ENCODE assay signal across 8 cellular contexts in genomic region chr14:106417224-106418049, GRCh38.
DNase-seq lines count a peak whose midpoint lies in the region; ATAC-seq and TF ChIP-seq lines count a peak whose summit lies in the region.

No MANE protein-coding gene starts in this region.

- no peak for DNase-seq in AG09309 (ENCODE audit: low read depth)
- DNase-seq in T follicular helper cell (ENCODE audit: low read depth): peak; percentile 76
- peak; percentile 74 for DNase-seq in activated naive CD8-positive, alpha-beta T cell treated with anti-CD3 and anti-CD28 coated beads, Interleukin-2, amount 50 U/mL, for 16 hours (ENCODE audit: low read depth, low spot score)
- DNase-seq in right lobe of liver: peak; percentile 37 to 60 (median 56)
- peak; percentile 47 to 88 (median 71) for DNase-seq in stimulated activated naive CD4-positive, alpha-beta T cell (lab: John Stamatoyannopoulos, UW)
- DNase-seq in SKM-1 (lab: John Stamatoyannopoulos, UW; ENCODE audit: unreplicated experiment): no peak

- intact Hi-C loops in right lobe of liver (cut with DNase I): no loop called here

- no peaks in the 10 kb centered on the region for H3K36me3 ChIP-seq in right lobe of liver

- ATAC-seq in GM18861 (IDR thresholded peaks at IDR 0.05; ENCODE audit: unreplicated experiment) (peak; percentile 63), HG03175 (IDR thresholded peaks at IDR 0.05; ENCODE audit: unreplicated experiment) (peak; percentile 83), right lobe of liver (peak; percentile 41 to 64 (median 54))

- no peaks in the 10 kb centered on the region for H3K4me1 ChIP-seq in right lobe of liver

- no peak for TF ChIP-seq POLR2A in right lobe of liver (IDR thresholded peaks at IDR 0.05)

- H3K4me3 ChIP-seq in AG09309 (ENCODE audit: control insufficient read depth, low read depth, low read length) (no peak overlapping the region), right lobe of liver (no peak overlapping the region)

- H3K27ac ChIP-seq in right lobe of liver: no peak overlapping the region

- no peaks in the 10 kb centered on the region for H3K27me3 ChIP-seq in right lobe of liver

- peak; percentile 49 for TF ChIP-seq CTCF in AG09309 (IDR thresholded peaks at IDR 0.05; ENCODE audit: control insufficient read depth, insufficient read depth, low read depth, low read length, missing control alignments)
- TF ChIP-seq CTCF in right lobe of liver (IDR thresholded peaks at IDR 0.05): peak; percentile 31 to 52 (median 42)

- WGBS in right lobe of liver (ENCODE audit: insufficient coverage, low coverage, low lambda C conversion rate, missing lambda C conversion rate): 65% methylated on average over 5 of the region's 13 CpGs

- no peaks in the 10 kb centered on the region for H3K9me3 ChIP-seq in right lobe of liver

Comparison
In these comparisons a context has a peak if more than half of its experiments do, and no peak if none do; other contexts are left out.
1. DNase-seq: peak in T follicular helper cell (single experiment), activated naive CD8-positive, alpha-beta T cell treated with anti-CD3 and anti-CD28 coated beads, Interleukin-2, amount 50 U/mL, for 16 hours (single experiment), right lobe of liver (3 of 3) and stimulated activated naive CD4-positive, alpha-beta T cell (6 of 6); none in AG09309 (single experiment) and SKM-1 (single experiment).
2. Peak in every context shown above with its lines, with median percentiles within 50 percentile points of each other: ATAC-seq.